9 cellular contexts compared by ENCODE assay signal in genomic region chr2:45342-46130, GRCh38. TPM values are rescaled to one million over a fixed set of nuclear protein-coding genes. Genes with fewer than 3 reads are reported as not detected.
DNase-seq lines count a peak whose midpoint lies in the region; ATAC-seq and TF ChIP-seq lines count a peak whose summit lies in the region.
"Had no signal": no experiment of that assay in that cellular context is flagged by ENCODE, and none has a peak within 500 bp of the region (broad histone marks: within the 10 kb centered on the region; RNA-seq: fewer than 3 reads in every experiment).

No MANE protein-coding gene starts in this region.

- H3K4me1 ChIP-seq in Peyer's patch, result peaks cover 0 to 4% (median 0%) of the 10 kb centered on the region in 4 donors
- peaks cover 4% of the 10 kb centered on the region for H3K4me1 ChIP-seq in ovary (ENCODE audit: insufficient read depth)

- peaks cover 0 to 19% (median 0%) of the 10 kb centered on the region in 3 donors for H3K36me3 ChIP-seq in Peyer's patch
- H3K36me3 ChIP-seq in ovary, result no peaks in the 10 kb centered on the region

- BruUV-seq in Calu3 (replicated peaks; lab: Mats Ljungman, UMichigan), result no TSS peak

- peaks cover 59% of the 10 kb centered on the region for H3K36me3 Mint-ChIP-seq in Calu3 (ENCODE audit: insufficient read depth, unreplicated experiment)

- H3K9me3 ChIP-seq in Peyer's patch (no peaks in the 10 kb centered on the region), ovary (no peaks in the 10 kb centered on the region)

- intact Hi-C loops in Calu3 (cut with micrococcal nuclease; ENCODE audit: unreplicated experiment), result no loop called here
- intact Hi-C loops in ovary (cut with DNase I), result no loop called here

- CTCF ChIA-PET in Calu3 (lab: Charles Lee), result interaction anchor here (1.4 kb wide), 2 partner anchors 22 to 97 kb away, joined by 6 to 8 read pairs; no protein-coding TSS in a partner anchor

- H3K4me1 Mint-ChIP-seq in Calu3 (ENCODE audit: low read depth, unreplicated experiment), result peaks cover 43% of the 10 kb centered on the region

- H3K27me3 ChIP-seq in Peyer's patch (peaks cover 0 to 11% of the 10 kb centered on the region in 2 donors), ovary (no peaks in the 10 kb centered on the region)

- H3K9me3 Mint-ChIP-seq in Calu3 (ENCODE audit: low read depth, unreplicated experiment), result no peaks in the 10 kb centered on the region
- H3K9me3 Mint-ChIP-seq: dendritic cell treated with granulocyte-macrophage colony-stimulating factor and Interleukin-4, amounts not matched to agents 40 ng/mL and 50 ng/mL, for 4 days had no signal

- peak overlapping the region; percentile 76 for H3K4me3 Mint-ChIP-seq in Calu3 (ENCODE audit: low read depth, unreplicated experiment)
- H3K4me3 Mint-ChIP-seq: dendritic cell treated with granulocyte-macrophage colony-stimulating factor and Interleukin-4, amounts not matched to agents 40 ng/mL and 50 ng/mL, for 4 days had no signal

- H3K27ac ChIP-seq in Peyer's patch (peak overlapping the region; percentile 0 to 98 (median 90)), ovary (peak overlapping the region in 1 of 2 donors; percentile 84)

- WGBS in ovary, 3 donors, result 3 to 4% (median 3%) methylated on average over 55 to 76 of the region's 76 CpGs

- TF ChIP-seq POLR2A in Peyer's patch (IDR thresholded peaks at IDR 0.05) (no peak), ovary (IDR thresholded peaks at IDR 0.05) (no peak)

- peak; percentile 34 for DNase-seq in Calu3
- DNase-seq in Peyer's patch, result peak in 1 of 3 donors; percentile 67
- peak; percentile 31 to 51 (median 43) for DNase-seq in ovary
- no peak for DNase-seq in superior temporal gyrus (ENCODE audit: extremely low spot score)

- ATAC-seq in esophagus mucosa, result peak; percentile 12
- ATAC-seq in GM18909 (IDR thresholded peaks at IDR 0.05; ENCODE audit: poor library complexity, unreplicated experiment), result no peak
- ATAC-seq in GM19324 (IDR thresholded peaks at IDR 0.05; ENCODE audit: low FRiP score, unreplicated experiment), result no peak
- no peak for ATAC-seq in GM21515 (IDR thresholded peaks at IDR 0.05; ENCODE audit: unreplicated experiment)

- TF ChIP-seq CTCF in Calu3 (IDR thresholded peaks at IDR 0.05; ENCODE audit: unreplicated experiment), result no peak
- TF ChIP-seq CTCF in Peyer's patch (IDR thresholded peaks at IDR 0.05), result no peak
- TF ChIP-seq CTCF in ovary (IDR thresholded peaks at IDR 0.05), result no peak

- no peaks in the 10 kb centered on the region for H3K27me3 Mint-ChIP-seq in Calu3 (ENCODE audit: unreplicated experiment)

- H3K27ac Mint-ChIP-seq in Calu3 (ENCODE audit: unreplicated experiment), result peak overlapping the region; percentile 74
- H3K27ac Mint-ChIP-seq: dendritic cell treated with granulocyte-macrophage colony-stimulating factor and Interleukin-4, amounts not matched to agents 40 ng/mL and 50 ng/mL, for 4 days had no signal

- TF ChIP-seq EP300 in ovary (IDR thresholded peaks at IDR 0.05), result no peak

- H3K4me3 ChIP-seq in Peyer's patch, result peak overlapping the region; percentile 45 to 93 (median 64)
- H3K4me3 ChIP-seq in ovary, result peak overlapping the region; percentile 50

RNA-seq across cellular contexts. Expression of gene FAM110C, which starts 0.8 kb away (rescaled TPM):
- 17.9 and 20.6 TPM in 2 replicates for total RNA-seq in Calu3 (2022)
- total RNA-seq in Peyer's patch, result 10 to 100 TPM in 3 of 4 donors, 1 to 10 TPM in 1; 5.0 to 39.2 (median 28.3) TPM
- total RNA-seq in esophagus mucosa, result 44.3 TPM
- total RNA-seq in ovary, result 10 to 100 TPM in 4 of 7 donors, 1 to 10 TPM in 3; 4.1 to 47.4 (median 10.1) TPM
- polyA plus RNA-seq in ovary, result 1 to 10 TPM; 5.8 to 6.9 TPM
